17 cellular contexts compared by ENCODE assay signal in the genomic region with DNA sequence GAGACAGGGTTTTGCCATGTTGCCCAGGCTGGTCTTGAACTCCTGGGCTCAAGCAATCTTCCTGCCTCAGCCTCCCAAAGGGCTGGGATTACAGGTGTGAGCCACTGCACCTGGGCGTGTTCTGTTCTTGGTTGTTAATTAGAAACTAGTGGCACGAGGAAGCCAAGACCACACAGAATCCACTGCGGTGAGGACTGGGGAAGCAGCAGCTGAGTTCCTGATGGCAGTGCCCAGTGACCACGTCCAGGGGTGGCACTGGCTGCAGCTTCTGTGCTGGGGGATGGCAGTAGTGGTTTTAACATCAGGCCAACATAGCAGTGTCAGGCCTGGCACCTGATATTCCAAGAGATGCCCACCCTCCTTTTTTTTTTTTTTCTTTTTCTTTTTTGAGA. TPM values are rescaled to one million over a fixed set of nuclear protein-coding genes. Genes with fewer than 3 reads are reported as not detected.
DNase-seq lines count a peak whose midpoint lies in the region; ATAC-seq, FAIRE-seq and TF ChIP-seq lines count a peak whose summit lies in the region.
"Had no signal": no experiment of that assay in that cellular context is flagged by ENCODE, and none has a peak within 500 bp of the region (broad histone marks: within the 10 kb centered on the region; RNA-seq: fewer than 3 reads in every experiment).

No MANE protein-coding gene starts in this region.

- BruUV-seq in HCT116 (replicated peaks; lab: Mats Ljungman, UMichigan), result no TSS peak

- H3K4me1 Mint-ChIP-seq in astrocyte (ENCODE audit: low read depth, unreplicated experiment), result peaks cover 8% of the 10 kb centered on the region
- H3K4me1 Mint-ChIP-seq in activated CD4-positive, alpha-beta memory T cell treated with anti-CD3 and anti-CD28 coated beads, Interleukin-2, amount 10 ng/mL, durations not matched to agents 7 days and 5 days, result peaks cover 13% of the 10 kb centered on the region

- CTCF ChIA-PET in HCT116 (lab: Charles Lee), result interaction anchor here (1.6 kb wide), 1 partner anchor 8 kb away, joined by 3 read pairs; no protein-coding TSS in a partner anchor
- CTCF ChIA-PET in activated CD4-positive, alpha-beta memory T cell treated with anti-CD3 and anti-CD28 coated beads, Interleukin-2, amount 10 ng/mL, durations not matched to agents 7 days and 5 days (lab: Charles Lee), result no interaction called here

- H3K9me3 ChIP-seq in heart right ventricle (no peaks in the 10 kb centered on the region), HCT116 (ENCODE audit: control insufficient read depth in 1 of 2, insufficient read depth in 1 of 2, low read depth in 1 of 2, low read length in 2 of 2) (no peaks in the 10 kb centered on the region), astrocyte (ENCODE audit: insufficient read depth, low read depth, low read length) (no peaks in the 10 kb centered on the region), vagina (no peaks in the 10 kb centered on the region)

- TF ChIP-seq CTCF in heart right ventricle (IDR thresholded peaks at IDR 0.05), result no peak
- TF ChIP-seq CTCF in HCT116 (IDR thresholded peaks at IDR 0.05 in 2 of 3, conservative IDR thresholded peaks at IDR 0.05 in 1 of 3; ENCODE audit: borderline replicate concordance in 1 of 3, insufficient read depth in 1 of 3, low read depth in 2 of 3, low read length in 2 of 3), result no peak
- no peak for TF ChIP-seq CTCF in astrocyte (IDR thresholded peaks at IDR 0.05; ENCODE audit: insufficient read depth, low read depth, low read length)
- no peak for TF ChIP-seq CTCF in vagina (IDR thresholded peaks at IDR 0.05)

- ATAC-seq in heart right ventricle (no peak), Right ventricle myocardium inferior (no peak), HCT116 (no peak)

- no peaks in the 10 kb centered on the region for H3K9me3 Mint-ChIP-seq in astrocyte (ENCODE audit: unreplicated experiment)
- H3K9me3 Mint-ChIP-seq in activated CD4-positive, alpha-beta memory T cell treated with anti-CD3 and anti-CD28 coated beads, Interleukin-2, amount 10 ng/mL, durations not matched to agents 7 days and 5 days, result no peaks in the 10 kb centered on the region
- H3K9me3 Mint-ChIP-seq: CD4-positive, alpha-beta T cell had no signal

- peaks cover 38% of the 10 kb centered on the region for H3K27me3 Mint-ChIP-seq in astrocyte (ENCODE audit: low read depth, unreplicated experiment)
- peaks cover 29% of the 10 kb centered on the region for H3K27me3 Mint-ChIP-seq in activated CD4-positive, alpha-beta memory T cell treated with anti-CD3 and anti-CD28 coated beads, Interleukin-2, amount 10 ng/mL, durations not matched to agents 7 days and 5 days

- H3K27ac ChIP-seq in heart right ventricle (peak overlapping the region in 7 of 10 donors; percentile 3 to 96 (median 51)), HCT116 (ENCODE audit: low read depth, low read length) (no peak overlapping the region), astrocyte (ENCODE audit: low read depth, low read length) (no peak overlapping the region), vagina (peak overlapping the region; percentile 69)
- H3K27ac ChIP-seq: GM23248, HL-60 had no signal

- H3K36me3 ChIP-seq in heart right ventricle, result no peaks in the 10 kb centered on the region
- H3K36me3 ChIP-seq in HCT116 (ENCODE audit: control insufficient read depth in 1 of 2, insufficient read depth in 2 of 2, low read length in 2 of 2), result no peaks in the 10 kb centered on the region
- H3K36me3 ChIP-seq in astrocyte (ENCODE audit: insufficient read depth, low read length), result no peaks in the 10 kb centered on the region
- no peaks in the 10 kb centered on the region for H3K36me3 ChIP-seq in vagina

- WGBS in heart right ventricle, 2 donors, result 89 to 90% methylated on average over 4 of the region's 4 CpGs

- POLR2A ChIA-PET in HCT116 (lab: Charles Lee), result interaction anchor here (2.4 kb wide), 1 partner anchor 14 kb away, joined by 6 read pairs; no protein-coding TSS in a partner anchor
- POLR2A ChIA-PET in activated CD4-positive, alpha-beta memory T cell treated with anti-CD3 and anti-CD28 coated beads, Interleukin-2, amount 10 ng/mL, durations not matched to agents 7 days and 5 days (lab: Charles Lee), result no interaction called here

- H3K4me3 ChIP-seq in heart right ventricle (no peak overlapping the region), HCT116 (replicated peaks in 1 of 2; ENCODE audit: low read depth in 1 of 2, low read length in 2 of 2) (no peak overlapping the region), astrocyte (ENCODE audit: insufficient read depth, low read depth, low read length) (no peak overlapping the region), vagina (no peak overlapping the region)
- H3K4me3 ChIP-seq: GM23248 had no signal

- RAD21 ChIA-PET in HCT116 (lab: Charles Lee; ENCODE audit: low non-redundant PET in 1 of 2, low total read pairs in 2 of 2, uncharacterized antibody in 2 of 2, unreplicated experiment in 2 of 2), result no interaction called here

- peak overlapping the region; percentile 29 for H3K4me3 Mint-ChIP-seq in astrocyte (ENCODE audit: unreplicated experiment)
- H3K4me3 Mint-ChIP-seq in activated CD4-positive, alpha-beta memory T cell treated with anti-CD3 and anti-CD28 coated beads, Interleukin-2, amount 10 ng/mL, durations not matched to agents 7 days and 5 days, result no peak overlapping the region
- H3K4me3 Mint-ChIP-seq: B cell; CD4-positive, alpha-beta T cell had no signal

- H2AFZ ChIP-seq in HCT116 (ENCODE audit: low read depth, low read length, poor library complexity, severe bottlenecking) (no peak overlapping the region), astrocyte (ENCODE audit: low read depth, low read length) (no peak overlapping the region)
- H2AFZ ChIP-seq: GM23248 had no signal

- H3K27me3 ChIP-seq in heart right ventricle, result peaks cover 0 to 46% (median 10%) of the 10 kb centered on the region in 7 donors
- H3K27me3 ChIP-seq in HCT116 (ENCODE audit: insufficient read depth, low read length), result no peaks in the 10 kb centered on the region
- H3K27me3 ChIP-seq in astrocyte (ENCODE audit: insufficient read depth, low read length), result peaks cover 23% of the 10 kb centered on the region
- H3K27me3 ChIP-seq in vagina, result no peaks in the 10 kb centered on the region

- DNase-seq in heart right ventricle (no peak), Right ventricle myocardium inferior (ENCODE audit: missing footprints) (no peak), HCT116 (ENCODE audit: low read depth, low spot score) (no peak), astrocyte (ENCODE audit: low read depth) (no peak), vagina (ENCODE audit: extremely low spot score in 2 of 2) (no peak), GM03348 (ENCODE audit: low spot score) (no peak)
- DNase-seq in activated CD4-positive, alpha-beta memory T cell treated with anti-CD3 and anti-CD28 coated beads, Interleukin-2, amount 10 ng/mL, durations not matched to agents 7 days and 5 days, result no peak
- DNase-seq: 8988T; CD4-positive, alpha-beta T cell; DMS153; DMS79 treated with DMSO at 0.1 percent for 48 hours; EL; GDM1 had no signal

- no peak for TF ChIP-seq RAD21 in HCT116 (IDR thresholded peaks at IDR 0.05; ENCODE audit: low read depth)

- 0 out of 2 replicates have a peak overlapping the region, but pooled peaks have one; percentile 19 for H3K4me2 ChIP-seq in HCT116 (ENCODE audit: low read length)
- no peak overlapping the region for H3K4me2 ChIP-seq in astrocyte (ENCODE audit: low read length)

- TF ChIP-seq POLR2A in HCT116 (IDR thresholded peaks at IDR 0.05; ENCODE audit: borderline replicate concordance, extremely low read depth, insufficient read depth, insufficient read length) (no peak), vagina (IDR thresholded peaks at IDR 0.05) (no peak)

- intact Hi-C loops in heart right ventricle (cut with DNase I), result loop anchor here in 2 of 10 donors (5.0 kb wide), 2 partner anchors 33 to 43 kb away; no protein-coding TSS in a partner anchor
- intact Hi-C loops in Right ventricle myocardium inferior (cut with DNase I), result loop anchor here (5.0 kb wide), 1 partner anchor 43 kb away; no protein-coding TSS in a partner anchor
- intact Hi-C loops in HCT116 (cut with micrococcal nuclease), result no loop called here
- intact Hi-C loops in vagina (cut with DNase I), result no loop called here

- H3K27ac Mint-ChIP-seq in astrocyte (ENCODE audit: unreplicated experiment), result no peak overlapping the region
- H3K27ac Mint-ChIP-seq in activated CD4-positive, alpha-beta memory T cell treated with anti-CD3 and anti-CD28 coated beads, Interleukin-2, amount 10 ng/mL, durations not matched to agents 7 days and 5 days, result no peak overlapping the region
- H3K27ac Mint-ChIP-seq: B cell; CD4-positive, alpha-beta T cell had no signal

- H3K4me1 ChIP-seq in heart right ventricle (peaks cover 0 to 47% (median 17%) of the 10 kb centered on the region in 9 donors), HCT116 (ENCODE audit: control insufficient read depth in 1 of 2, insufficient read depth in 2 of 2, low read length in 2 of 2) (peaks cover 12 to 41% of the 10 kb centered on the region in 2 experiments), astrocyte (ENCODE audit: insufficient read depth, low read length) (peaks cover 6% of the 10 kb centered on the region), vagina (peaks cover 15% of the 10 kb centered on the region)

- H3K9me2 ChIP-seq in HCT116 (ENCODE audit: insufficient read depth), result no peaks in the 10 kb centered on the region

- H3K79me2 ChIP-seq in HCT116 (ENCODE audit: insufficient read depth, low read length) (no peaks in the 10 kb centered on the region), astrocyte (ENCODE audit: insufficient read depth, low read length) (no peaks in the 10 kb centered on the region)

- H3K9ac ChIP-seq in HCT116 (ENCODE audit: low read length) (no peak overlapping the region), astrocyte (ENCODE audit: low read length) (no peak overlapping the region)
- H3K9ac ChIP-seq: GM23248 had no signal

- FAIRE-seq in astrocyte (lab: Jason Lieb, UNC), result no peak
- FAIRE-seq: D721Med had no signal

- H3K36me3 Mint-ChIP-seq in astrocyte (ENCODE audit: low read depth, unreplicated experiment), result peaks cover 2% of the 10 kb centered on the region
- no peaks in the 10 kb centered on the region for H3K36me3 Mint-ChIP-seq in activated CD4-positive, alpha-beta memory T cell treated with anti-CD3 and anti-CD28 coated beads, Interleukin-2, amount 10 ng/mL, durations not matched to agents 7 days and 5 days (ENCODE audit: low read depth)

- no peaks in the 10 kb centered on the region for H4K20me1 ChIP-seq in HCT116 (ENCODE audit: insufficient read depth)
- no peaks in the 10 kb centered on the region for H4K20me1 ChIP-seq in astrocyte (ENCODE audit: insufficient read depth, low read length)

RNA-seq across cellular contexts. Expression of a gene that starts 39.7 kb away (rescaled TPM):
- 100 to 1,000 TPM; 336 to 821 (median 630) TPM for total RNA-seq in heart right ventricle
- polyA plus RNA-seq in heart right ventricle, result 100 to 1,000 TPM; 286 to 507 TPM
- 337 TPM for total RNA-seq in Right ventricle myocardium inferior
- total RNA-seq in HCT116 (2021; ENCODE audit: unreplicated experiment), result 8.6 TPM
- polyA plus RNA-seq in HCT116 (2012), result 8.2 and 8.9 TPM in 2 replicates
- 21.9 and 22.2 TPM in 2 replicates for total RNA-seq in astrocyte
- total RNA-seq in vagina, result 128 TPM
- total RNA-seq in activated CD4-positive, alpha-beta memory T cell treated with anti-CD3 and anti-CD28 coated beads, Interleukin-2, amount 10 ng/mL, durations not matched to agents 7 days and 5 days, result 1 to 10 TPM in 1 of 2 experiments, under 1 TPM in 1; 0.83 to 1.2 TPM

RNA-seq across cellular contexts. Expression of a gene that starts 55.1 kb away (rescaled TPM):
- 10 to 100 TPM in 8 of 10 donors, 1 to 10 TPM in 2; 8.9 to 16.0 (median 11.8) TPM for total RNA-seq in heart right ventricle
- 10 to 100 TPM; 11.8 to 18.9 TPM for polyA plus RNA-seq in heart right ventricle
- total RNA-seq in Right ventricle myocardium inferior, result 13.0 TPM
- total RNA-seq in HCT116 (2021; ENCODE audit: unreplicated experiment), result 26.6 TPM
- polyA plus RNA-seq in HCT116 (2012), result 13.3 and 15.1 TPM in 2 replicates
- total RNA-seq in astrocyte, result 6.7 and 7.4 TPM in 2 replicates
- 79.1 TPM for total RNA-seq in vagina
- 1 to 10 TPM; 8.9 to 9.2 TPM for total RNA-seq in activated CD4-positive, alpha-beta memory T cell treated with anti-CD3 and anti-CD28 coated beads, Interleukin-2, amount 10 ng/mL, durations not matched to agents 7 days and 5 days

Comparison
In these comparisons a context has a peak if more than half of its experiments do, and no peak if none do; other contexts are left out.
1. H3K27ac ChIP-seq: peak in heart right ventricle (7 of 10) and vagina (single experiment); none in HCT116 (single experiment) and astrocyte (single experiment).